Comparison of ENCODE assay signal across 30 cellular contexts in the genomic region with DNA sequence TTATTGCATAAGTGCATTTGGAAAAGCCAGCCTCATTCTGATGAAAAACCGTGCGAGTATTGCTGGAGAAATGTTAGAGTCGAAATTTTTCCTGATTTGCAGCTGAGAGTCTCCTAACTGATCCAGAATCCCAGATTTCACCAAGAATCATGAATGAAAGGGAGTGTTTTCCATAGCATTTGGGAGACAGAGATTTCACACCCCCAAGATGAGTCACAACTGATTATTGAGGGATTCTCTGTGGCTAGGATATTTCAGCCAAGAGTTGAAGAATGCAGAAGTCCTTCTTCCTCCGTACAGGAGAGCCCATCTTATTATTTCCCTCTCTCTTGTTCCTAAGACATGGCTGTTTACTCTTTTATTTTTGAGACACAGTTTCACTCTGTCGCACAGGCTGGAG.
DNase-seq lines count a peak whose midpoint lies in the region; ATAC-seq and TF ChIP-seq lines count a peak whose summit lies in the region.
"Had no signal": no experiment of that assay in that cellular context is flagged by ENCODE, and none has a peak within 500 bp of the region (broad histone marks: within the 10 kb centered on the region; RNA-seq: fewer than 3 reads in every experiment).

No MANE protein-coding gene starts in this region.

- H4K20me1 ChIP-seq in GM23248 (ENCODE audit: insufficient read depth): no peaks in the 10 kb centered on the region

- 54 to 56% methylated on average over 5 of the region's 5 CpGs for WGBS in GM23248 (ENCODE audit: low coverage in 1 of 2, low lambda C conversion rate in 2 of 2, missing lambda C conversion rate in 2 of 2), 2 experiments

- peaks cover 5% of the 10 kb centered on the region; the same call in 1 of the 2 replicates for H3K4me1 ChIP-seq in GM23248 (ENCODE audit: insufficient read depth)
- H3K4me1 ChIP-seq: adrenal gland, BE2C, gastroesophageal sphincter, lower lobe of right lung, tibial nerve had no signal

- H3F3A ChIP-seq in GM23248 (ENCODE audit: insufficient read depth): no peaks in the 10 kb centered on the region

- no peak overlapping the region for H2AFZ ChIP-seq in GM23248

- no peak overlapping the region for H3K4me3 Mint-ChIP-seq in stimulated activated effector memory CD8-positive, alpha-beta T cell treated with anti-CD3 and anti-CD28 coated beads, Interleukin-12 subunit alpha, Interleukin-12 subunit beta, amount 100 ng/mL, for 72 hours
- H3K4me3 Mint-ChIP-seq: activated CD4-positive, alpha-beta memory T cell treated with anti-CD3 and anti-CD28 coated beads for 36 hours; H9; WTC11 had no signal

- peak; percentile 56 for DNase-seq in GM23248
- DNase-seq in RPMI7951 (ENCODE audit: low read depth): peak; percentile 56
- peak; percentile 34 for DNase-seq in fibroblast of mammary gland (ENCODE audit: low read depth)
- DNase-seq in putamen (ENCODE audit: low spot score): peak; percentile 19
- no peak for DNase-seq in AG08396 (ENCODE audit: low spot score)
- no peak for DNase-seq in stimulated activated effector memory CD8-positive, alpha-beta T cell treated with anti-CD3 and anti-CD28 coated beads, Interleukin-12 subunit alpha, Interleukin-12 subunit beta, amount 100 ng/mL, for 72 hours (ENCODE audit: low spot score in 2 of 2)
- DNase-seq in activated naive CD4-positive, alpha-beta T cell (lab: John Stamatoyannopoulos, UW): no peak
- DNase-seq in activated T-cell treated with anti-CD3 and anti-CD28 coated beads, Interleukin-2, amount 50 U/mL, for 48 hours: no peak
- DNase-seq: activated CD4-positive, alpha-beta memory T cell treated with anti-CD3 and anti-CD28 coated beads for 36 hours; activated effector memory CD4-positive, alpha-beta T cell treated with anti-CD3 and anti-CD28 coated beads, Interleukin-2, amount 50 U/mL, for 16 hours; adrenal gland; BE2C; caudate nucleus; DMS79 treated with DMSO at 0.1 percent for 48 hours; H9; hypothalamus; lower lobe of right lung; MG63; NCI-H146; NCI-H2171 treated with DMSO at 0.1 percent for 48 hours; NCI-H526 treated with DMSO at 0.1 percent for 48 hours; RPMI8226; SK-N-SH; stimulated activated CD4-positive, alpha-beta T cell treated with anti-CD3 and anti-CD28 coated beads, Interleukin-4, amount 100 ng/mL, for 1 hour; stimulated activated naive CD8-positive, alpha-beta T cell treated with anti-CD3 and anti-CD28 coated beads, Interleukin-15, Interleukin-2, amounts not matched to agents 100 U/mL and 50 U/mL, for 24 hours; T-helper 9 cell had no signal

- no peaks in the 10 kb centered on the region for H3K79me2 ChIP-seq in GM23248 (ENCODE audit: insufficient read depth)

- ATAC-seq in stimulated activated effector memory CD8-positive, alpha-beta T cell treated with anti-CD3 and anti-CD28 coated beads, Interleukin-12 subunit alpha, Interleukin-12 subunit beta, amount 100 ng/mL, for 72 hours: no peak
- ATAC-seq: gastroesophageal sphincter; lower lobe of right lung; stimulated activated naive CD8-positive, alpha-beta T cell treated with anti-CD3 and anti-CD28 coated beads, Interleukin-15, Interleukin-2, amounts not matched to agents 100 U/mL and 50 U/mL, for 24 hours; WTC11 had no signal

- H3K27ac Mint-ChIP-seq in stimulated activated effector memory CD8-positive, alpha-beta T cell treated with anti-CD3 and anti-CD28 coated beads, Interleukin-12 subunit alpha, Interleukin-12 subunit beta, amount 100 ng/mL, for 72 hours: no peak overlapping the region
- H3K27ac Mint-ChIP-seq: activated CD4-positive, alpha-beta memory T cell treated with anti-CD3 and anti-CD28 coated beads for 36 hours; H9; WTC11 had no signal

- H3K4me2 ChIP-seq in GM23248 (ENCODE audit: unreplicated experiment): peak overlapping the region; percentile 12
- H3K4me2 ChIP-seq: SK-N-SH had no signal

- H3K4me3 ChIP-seq in GM23248: no peak overlapping the region
- no peak overlapping the region for H3K4me3 ChIP-seq in fibroblast of mammary gland (ENCODE audit: control insufficient read depth, low read depth, low read length)
- H3K4me3 ChIP-seq: adrenal gland, gastroesophageal sphincter, lower lobe of right lung, MG63, tibial nerve had no signal

- no peaks in the 10 kb centered on the region for H3K9me3 Mint-ChIP-seq in stimulated activated effector memory CD8-positive, alpha-beta T cell treated with anti-CD3 and anti-CD28 coated beads, Interleukin-12 subunit alpha, Interleukin-12 subunit beta, amount 100 ng/mL, for 72 hours
- H3K9me3 Mint-ChIP-seq: activated CD4-positive, alpha-beta memory T cell treated with anti-CD3 and anti-CD28 coated beads for 36 hours; H9; WTC11 had no signal

- H3K36me3 ChIP-seq in GM23248 (ENCODE audit: low read depth): no peaks in the 10 kb centered on the region
- H3K36me3 ChIP-seq: adrenal gland, BE2C, gastroesophageal sphincter, lower lobe of right lung, MG63, neutrophil, tibial nerve had no signal

- in situ Hi-C loops in GM23248 (cut with MboI): no loop called here

- H3K9ac ChIP-seq in GM23248: no peak overlapping the region
- H3K9ac ChIP-seq: SK-N-SH had no signal

- H3K9me3 ChIP-seq in GM23248 (ENCODE audit: low read depth): no peaks in the 10 kb centered on the region
- H3K9me3 ChIP-seq: adrenal gland, BE2C, gastroesophageal sphincter, lower lobe of right lung, MG63, neutrophil, SK-N-SH, tibial nerve had no signal

- no peak for TF ChIP-seq CTCF in fibroblast of mammary gland (conservative IDR thresholded peaks at IDR 0.05; ENCODE audit: control insufficient read depth, insufficient read depth, low read depth, low read length)

- no peaks in the 10 kb centered on the region for H3K36me3 Mint-ChIP-seq in stimulated activated effector memory CD8-positive, alpha-beta T cell treated with anti-CD3 and anti-CD28 coated beads, Interleukin-12 subunit alpha, Interleukin-12 subunit beta, amount 100 ng/mL, for 72 hours
- H3K36me3 Mint-ChIP-seq: activated CD4-positive, alpha-beta memory T cell treated with anti-CD3 and anti-CD28 coated beads for 36 hours; WTC11 had no signal

- peaks cover 3% of the 10 kb centered on the region for H3K27me3 ChIP-seq in GM23248 (replicated peaks; ENCODE audit: insufficient read depth)
- H3K27me3 ChIP-seq: adrenal gland, BE2C, gastroesophageal sphincter, MG63, tibial nerve had no signal

- H3K9me2 ChIP-seq in GM23248 (ENCODE audit: insufficient read depth): no peaks in the 10 kb centered on the region
- H3K9me2 ChIP-seq: SK-N-SH had no signal

- H3K27ac ChIP-seq in GM23248: no peak overlapping the region
- H3K27ac ChIP-seq: adrenal gland, gastroesophageal sphincter, lower lobe of right lung, neutrophil, tibial nerve had no signal

- H3K4me1 Mint-ChIP-seq in stimulated activated effector memory CD8-positive, alpha-beta T cell treated with anti-CD3 and anti-CD28 coated beads, Interleukin-12 subunit alpha, Interleukin-12 subunit beta, amount 100 ng/mL, for 72 hours: no peaks in the 10 kb centered on the region

Comparison
In these comparisons a context has a peak if more than half of its experiments do, and no peak if none do; other contexts are left out.
1. DNase-seq: peak in GM23248 (single experiment), RPMI7951 (single experiment), fibroblast of mammary gland (single experiment) and putamen (single experiment); none in AG08396 (single experiment), stimulated activated effector memory CD8-positive, alpha-beta T cell treated with anti-CD3 and anti-CD28 coated beads, Interleukin-12 subunit alpha, Interleukin-12 subunit beta, amount 100 ng/mL, for 72 hours (0 of 2), activated naive CD4-positive, alpha-beta T cell (0 of 4) and activated T-cell treated with anti-CD3 and anti-CD28 coated beads, Interleukin-2, amount 50 U/mL, for 48 hours (0 of 2).